In genomic region chr17:77429735-77429984, GRCh38 we compare ENCODE assay signal across 11 cellular contexts.
DNase-seq lines count a peak whose midpoint lies in the region; ATAC-seq and TF ChIP-seq lines count a peak whose summit lies in the region.
"Had no signal": no experiment of that assay in that cellular context is flagged by ENCODE, and none has a peak within 500 bp of the region (broad histone marks: within the 10 kb centered on the region; RNA-seq: fewer than 3 reads in every experiment).

No MANE protein-coding gene starts in this region.

- H3K9me3 ChIP-seq in heart right ventricle: no peaks in the 10 kb centered on the region

- 58 to 60% methylated on average over 5 of the region's 5 CpGs for WGBS in heart right ventricle, 2 donors
- 54% methylated on average over 5 of the region's 5 CpGs for WGBS in urinary bladder

- H3K27ac ChIP-seq in heart right ventricle: peak overlapping the region in 9 of 10 donors; percentile 29 to 90 (median 84)
- H3K27ac ChIP-seq in coronary artery: peak overlapping the region; percentile 89 to 93
- H3K27ac ChIP-seq in urinary bladder (ENCODE audit: low read depth): peak overlapping the region; percentile 71
- H3K27ac ChIP-seq: C4-2B had no signal

- no peaks in the 10 kb centered on the region for H3K36me3 Mint-ChIP-seq in naive B cell

- H3K4me3 ChIP-seq in heart right ventricle (no peak overlapping the region), coronary artery (no peak overlapping the region), urinary bladder (ENCODE audit: low read depth, low read length) (no peak overlapping the region)

- H3K4me3 Mint-ChIP-seq in naive B cell: peak overlapping the region in 6 of 8 donors; percentile 66 to 89 (median 85)
- H3K4me3 Mint-ChIP-seq: central memory CD8-positive, alpha-beta T cell had no signal

- no peaks in the 10 kb centered on the region for H3K27me3 ChIP-seq in heart right ventricle

- peaks cover 58 to 92% (median 88%) of the 10 kb centered on the region in 3 donors for H3K4me1 Mint-ChIP-seq in naive B cell

- peak overlapping the region in 5 of 6 donors; percentile 90 to 97 (median 95) for H3K27ac Mint-ChIP-seq in naive B cell

- no peak for DNase-seq in heart right ventricle
- DNase-seq in Right ventricle myocardium inferior (ENCODE audit: missing footprints): no peak
- DNase-seq in coronary artery (ENCODE audit: low spot score): no peak
- no peak for DNase-seq in naive B cell
- DNase-seq in NCI-H69 (lab: John Stamatoyannopoulos, UW): no peak
- DNase-seq in NCI-H82 (lab: John Stamatoyannopoulos, UW): no peak

- H3K4me1 ChIP-seq in heart right ventricle: peaks cover 62 to 98% (median 92%) of the 10 kb centered on the region in 9 donors
- H3K4me1 ChIP-seq in urinary bladder (ENCODE audit: insufficient read depth): no peaks in the 10 kb centered on the region

- intact Hi-C loops in heart right ventricle (cut with DNase I): loop anchor here in 7 of 10 donors (2.0 to 10.0 kb wide), 7 partner anchors 55 to 105 kb away; no protein-coding TSS in a partner anchor
- intact Hi-C loops in Right ventricle myocardium inferior (cut with DNase I): no loop called here

- no peaks in the 10 kb centered on the region for H3K27me3 Mint-ChIP-seq in naive B cell
- H3K27me3 Mint-ChIP-seq: central memory CD8-positive, alpha-beta T cell; progenitor cell of endocrine pancreas had no signal

- H3K36me3 ChIP-seq in heart right ventricle (peaks cover 0 to 4% (median 0%) of the 10 kb centered on the region in 9 donors), urinary bladder (ENCODE audit: insufficient read depth) (no peaks in the 10 kb centered on the region)

- TF ChIP-seq CTCF in heart right ventricle (IDR thresholded peaks at IDR 0.05) (no peak), coronary artery (IDR thresholded peaks at IDR 0.05) (no peak)

- H3K9me3 Mint-ChIP-seq in naive B cell: no peaks in the 10 kb centered on the region
- H3K9me3 Mint-ChIP-seq: central memory CD8-positive, alpha-beta T cell had no signal

- no peak for ATAC-seq in heart right ventricle
- no peak for ATAC-seq in Right ventricle myocardium inferior
- no peak for ATAC-seq in naive B cell (ENCODE audit: low read depth in 2 of 2)
- ATAC-seq in HG03159 (IDR thresholded peaks at IDR 0.05; ENCODE audit: unreplicated experiment): no peak
